Comparison of ENCODE assay signal across 18 cellular contexts in genomic region chr4:87620086-87620485, GRCh38. TPM values are rescaled to one million over a fixed set of nuclear protein-coding genes. Genes with fewer than 3 reads are reported as not detected.
A peak's percentile ranks its signal among the peaks of the same experiment; 100 is the strongest.
DNase-seq lines count a peak whose midpoint lies in the region; ATAC-seq and TF ChIP-seq lines count a peak whose summit lies in the region.
"Had no signal": no experiment of that assay in that cellular context is flagged by ENCODE, and none has a peak within 500 bp of the region (broad histone marks: within the 10 kb centered on the region; RNA-seq: fewer than 3 reads in every experiment).

No MANE protein-coding gene starts in this region.

- no peaks in the 10 kb centered on the region for H3K4me1 Mint-ChIP-seq in activated CD8-positive, alpha-beta T cell treated with anti-CD3 and anti-CD28 coated beads, Interleukin-2, amount 10 ng/mL, durations not matched to agents 7 days and 5 days (ENCODE audit: low read depth)

- peak overlapping the region; percentile 89 to 91 for H3K27ac ChIP-seq in coronary artery
- peak overlapping the region; percentile 59 to 73 (median 62) for H3K27ac ChIP-seq in gastrocnemius medialis
- peak overlapping the region; percentile 83 to 89 for H3K27ac ChIP-seq in tibial artery
- H3K27ac ChIP-seq: KMS-11 had no signal

- no peaks in the 10 kb centered on the region for H3K36me3 ChIP-seq in gastrocnemius medialis
- H3K36me3 ChIP-seq in tibial artery: no peaks in the 10 kb centered on the region
- H3K36me3 ChIP-seq: MG63, Peyer's patch had no signal

- TF ChIP-seq CTCF in coronary artery (IDR thresholded peaks at IDR 0.05) (no peak), gastrocnemius medialis (IDR thresholded peaks at IDR 0.05 in 4 of 5, conservative IDR thresholded peaks at IDR 0.05 in 1 of 5) (no peak), tibial artery (IDR thresholded peaks at IDR 0.05) (no peak)

- no peaks in the 10 kb centered on the region for H3K36me3 Mint-ChIP-seq in activated CD8-positive, alpha-beta T cell treated with anti-CD3 and anti-CD28 coated beads, Interleukin-2, amount 10 ng/mL, durations not matched to agents 7 days and 5 days (ENCODE audit: low read depth)

- H3K9me3 ChIP-seq in gastrocnemius medialis (no peaks in the 10 kb centered on the region), tibial artery (no peaks in the 10 kb centered on the region)
- H3K9me3 ChIP-seq: MG63, Peyer's patch had no signal

- no peak for TF ChIP-seq POLR2A in gastrocnemius medialis (IDR thresholded peaks at IDR 0.05)

- ATAC-seq in left ventricle myocardium superior (peak; percentile 25), gastrocnemius medialis (peak in 1 of 2 donors; percentile 21), HG02588 (IDR thresholded peaks at IDR 0.05; ENCODE audit: unreplicated experiment) (no peak)
- ATAC-seq in activated CD8-positive, alpha-beta T cell treated with anti-CD3 and anti-CD28 coated beads, Interleukin-2, amount 10 ng/mL, durations not matched to agents 7 days and 5 days: no peak

- H3K4me3 ChIP-seq in coronary artery (peak overlapping the region; percentile 52), gastrocnemius medialis (peak overlapping the region in 3 of 4 donors; percentile 5 to 18 (median 8)), tibial artery (peak overlapping the region; percentile 9 to 12)
- H3K4me3 ChIP-seq: MG63, Peyer's patch had no signal

- H3K9me3 Mint-ChIP-seq in activated CD8-positive, alpha-beta T cell treated with anti-CD3 and anti-CD28 coated beads, Interleukin-2, amount 10 ng/mL, durations not matched to agents 7 days and 5 days (ENCODE audit: insufficient read depth): no peaks in the 10 kb centered on the region
- H3K9me3 Mint-ChIP-seq: CD4-positive, alpha-beta T cell had no signal

- in situ Hi-C loops in gastrocnemius medialis (cut with MboI; ENCODE audit: low sequenced_read_pairs in 4 of 4): no loop called here

- H3K27ac Mint-ChIP-seq in activated CD8-positive, alpha-beta T cell treated with anti-CD3 and anti-CD28 coated beads, Interleukin-2, amount 10 ng/mL, durations not matched to agents 7 days and 5 days: no peak overlapping the region
- H3K27ac Mint-ChIP-seq: CD4-positive, alpha-beta T cell had no signal

- DNase-seq in coronary artery (ENCODE audit: low spot score): no peak
- DNase-seq in left ventricle myocardium superior: no peak
- DNase-seq in gastrocnemius medialis: no peak
- no peak for DNase-seq in tibial artery
- DNase-seq in activated CD8-positive, alpha-beta T cell treated with anti-CD3 and anti-CD28 coated beads, Interleukin-2, amount 10 ng/mL, durations not matched to agents 7 days and 5 days: no peak
- no peak for DNase-seq in GM19238 (ENCODE audit: insufficient read length, low spot score)
- no peak for DNase-seq in NCI-H774 (lab: John Stamatoyannopoulos, UW)
- DNase-seq: CD4-positive, alpha-beta T cell; DMS79 treated with DMSO at 0.1 percent for 48 hours; MG63; NCI-H1105; NCI-H187; NCI-H510A; Peyer's patch; SHP77 treated with DMSO at 0.1 percent for 48 hours had no signal

- H3K4me3 Mint-ChIP-seq in activated CD8-positive, alpha-beta T cell treated with anti-CD3 and anti-CD28 coated beads, Interleukin-2, amount 10 ng/mL, durations not matched to agents 7 days and 5 days: no peak overlapping the region
- H3K4me3 Mint-ChIP-seq: CD4-positive, alpha-beta T cell had no signal

- POLR2A ChIA-PET in activated CD8-positive, alpha-beta T cell treated with anti-CD3 and anti-CD28 coated beads, Interleukin-2, amount 10 ng/mL, durations not matched to agents 7 days and 5 days (lab: Charles Lee): interaction anchor here (0.6 kb wide), 1 partner anchor 21 kb away, joined by 6 read pairs; no protein-coding TSS in a partner anchor

- H3K27me3 ChIP-seq in gastrocnemius medialis (no peaks in the 10 kb centered on the region), tibial artery (no peaks in the 10 kb centered on the region)
- H3K27me3 ChIP-seq: Peyer's patch had no signal

- CTCF ChIA-PET in activated CD8-positive, alpha-beta T cell treated with anti-CD3 and anti-CD28 coated beads, Interleukin-2, amount 10 ng/mL, durations not matched to agents 7 days and 5 days (lab: Charles Lee): no interaction called here

- intact Hi-C loops in left ventricle myocardium superior (cut with micrococcal nuclease): no loop called here
- intact Hi-C loops in gastrocnemius medialis (cut with DNase I; ENCODE audit: low total_unique reads): no loop called here
- intact Hi-C loops in tibial artery (cut with DNase I; ENCODE audit: low total_unique reads): loop anchor here (10.0 kb wide), 1 partner anchor 45 kb away; no protein-coding TSS in a partner anchor

- peaks cover 9% of the 10 kb centered on the region for H3K27me3 Mint-ChIP-seq in activated CD8-positive, alpha-beta T cell treated with anti-CD3 and anti-CD28 coated beads, Interleukin-2, amount 10 ng/mL, durations not matched to agents 7 days and 5 days (ENCODE audit: low read depth)

- H3K4me1 ChIP-seq in gastrocnemius medialis (peaks cover 0 to 7% of the 10 kb centered on the region in 2 donors), tibial artery (peaks cover 4 to 47% (median 17%) of the 10 kb centered on the region in 4 donors)
- H3K4me1 ChIP-seq: Peyer's patch had no signal

RNA-seq across cellular contexts. Expression of gene DSPP, which starts 11.8 kb away (rescaled TPM):
- total RNA-seq in left ventricle myocardium superior: not detected
- not detected for total RNA-seq in gastrocnemius medialis
- total RNA-seq in activated CD8-positive, alpha-beta T cell treated with anti-CD3 and anti-CD28 coated beads, Interleukin-2, amount 10 ng/mL, durations not matched to agents 7 days and 5 days: not detected
- total RNA-seq: CD4-positive, alpha-beta T cell; H1; Peyer's patch had no signal

RNA-seq across cellular contexts. Expression of gene DMP1, which starts 30.0 kb away (rescaled TPM):
- total RNA-seq in left ventricle myocardium superior (not detected), gastrocnemius medialis (under 1 TPM in 1 of 4 donors, not detected in 3; 0.11 TPM)
- total RNA-seq in activated CD8-positive, alpha-beta T cell treated with anti-CD3 and anti-CD28 coated beads, Interleukin-2, amount 10 ng/mL, durations not matched to agents 7 days and 5 days: not detected
- total RNA-seq: CD4-positive, alpha-beta T cell; Peyer's patch had no signal
